ENCODE assay signal across 8 cellular contexts in genomic region chr12:26471560-26471959, GRCh38.
DNase-seq lines count a peak whose midpoint lies in the region; ATAC-seq and TF ChIP-seq lines count a peak whose summit lies in the region.

No MANE protein-coding gene starts in this region.

- ATAC-seq in GM18502 (IDR thresholded peaks at IDR 0.05; ENCODE audit: poor library complexity, unreplicated experiment) (peak; percentile 81), GM21737 (IDR thresholded peaks at IDR 0.05; ENCODE audit: unreplicated experiment) (peak; percentile 53)
- peak; percentile 32 for ATAC-seq in effector memory CD8-positive, alpha-beta T cell (replicated peaks)

- in situ Hi-C loops in ACHN (cut with HindIII; ENCODE audit: low pct_ligation_motif_present, low pct_unique_long_range_greater_than_20kb, low sequenced_read_pairs) = no loop called here

- peak overlapping the region in 1 of 2 donors; percentile 50 for H3K27ac Mint-ChIP-seq in effector memory CD8-positive, alpha-beta T cell
- no peak overlapping the region for H3K27ac Mint-ChIP-seq in CD8-positive, alpha-beta memory T cell

- H3K36me3 ChIP-seq in CD8-positive, alpha-beta memory T cell (ENCODE audit: insufficient read depth, low read length) = peaks cover 13% of the 10 kb centered on the region

- no peak overlapping the region for H3K4me3 Mint-ChIP-seq in effector memory CD8-positive, alpha-beta T cell
- H3K4me3 Mint-ChIP-seq in CD8-positive, alpha-beta memory T cell = no peak overlapping the region

- H3K9me3 Mint-ChIP-seq in effector memory CD8-positive, alpha-beta T cell = no peaks in the 10 kb centered on the region
- H3K9me3 Mint-ChIP-seq in CD8-positive, alpha-beta memory T cell = peaks cover 0 to 2% (median 0%) of the 10 kb centered on the region in 5 donors

- no peak overlapping the region for H3K27ac ChIP-seq in CD8-positive, alpha-beta memory T cell (ENCODE audit: low read depth, low read length)

- H3K4me3 ChIP-seq in CD8-positive, alpha-beta memory T cell (ENCODE audit: low read length) = no peak overlapping the region

- TF ChIP-seq POLR2A in erythroblast (IDR thresholded peaks at IDR 0.05; ENCODE audit: low read length) = no peak

- peaks cover 8% of the 10 kb centered on the region for H3K36me3 Mint-ChIP-seq in effector memory CD8-positive, alpha-beta T cell (ENCODE audit: insufficient read depth)
- peaks cover 32 to 55% (median 51%) of the 10 kb centered on the region in 3 donors for H3K36me3 Mint-ChIP-seq in CD8-positive, alpha-beta memory T cell

- no peaks in the 10 kb centered on the region for H3K9me3 ChIP-seq in CD8-positive, alpha-beta memory T cell (ENCODE audit: low read length)

- CTCF ChIA-PET in CD8-positive, alpha-beta memory T cell (lab: Charles Lee) = no interaction called here

- DNase-seq in LHCN-M2 (ENCODE audit: low read depth) (peak; percentile 5), ACHN (no peak), iPS-NIHi7 (ENCODE audit: extremely low spot score) (no peak), erythroblast (lab: John Stamatoyannopoulos, UW) (no peak)
- no peak for DNase-seq in effector memory CD8-positive, alpha-beta T cell
- no peak for DNase-seq in CD8-positive, alpha-beta memory T cell

- POLR2A ChIA-PET in CD8-positive, alpha-beta memory T cell (lab: Charles Lee) = no interaction called here

- no peaks in the 10 kb centered on the region for H3K27me3 ChIP-seq in CD8-positive, alpha-beta memory T cell (ENCODE audit: insufficient read depth, low read length, poor library complexity, severe bottlenecking)

- H3K4me1 ChIP-seq in CD8-positive, alpha-beta memory T cell (ENCODE audit: insufficient read depth, low read length) = no peaks in the 10 kb centered on the region

- H3K27me3 Mint-ChIP-seq in effector memory CD8-positive, alpha-beta T cell = no peaks in the 10 kb centered on the region
- no peaks in the 10 kb centered on the region for H3K27me3 Mint-ChIP-seq in CD8-positive, alpha-beta memory T cell

- H3K4me1 Mint-ChIP-seq in effector memory CD8-positive, alpha-beta T cell (ENCODE audit: low read depth in 2 of 2) = no peaks in the 10 kb centered on the region
- H3K4me1 Mint-ChIP-seq in CD8-positive, alpha-beta memory T cell = no peaks in the 10 kb centered on the region
